In the genomic region with DNA sequence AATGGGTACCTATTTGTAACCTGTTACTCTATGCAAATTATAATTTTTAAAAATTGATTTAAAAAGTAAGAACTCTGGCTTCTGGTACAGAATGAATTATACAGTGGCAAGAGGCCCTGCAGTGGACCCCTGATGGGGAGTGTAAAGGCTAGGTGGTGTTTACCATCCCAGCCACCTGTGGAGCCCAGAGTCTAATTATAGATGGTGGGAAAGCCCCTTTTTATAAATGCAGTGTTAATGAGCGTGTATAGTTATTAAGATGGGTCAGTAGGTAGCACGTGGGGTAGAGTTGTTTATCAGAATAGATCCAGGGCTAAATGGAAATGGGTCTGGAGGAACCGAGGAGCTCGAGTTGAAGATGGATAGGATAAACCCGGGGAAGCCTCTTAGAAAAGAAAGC, we compare ENCODE assay signal across 30 cellular contexts.
DNase-seq lines count a peak whose midpoint lies in the region; ATAC-seq and TF ChIP-seq lines count a peak whose summit lies in the region.
"Had no signal": no experiment of that assay in that cellular context is flagged by ENCODE, and none has a peak within 500 bp of the region (broad histone marks: within the 10 kb centered on the region; RNA-seq: fewer than 3 reads in every experiment).

No MANE protein-coding gene starts in this region.

- no peak overlapping the region for H2AFZ ChIP-seq in OCI-LY1 (ENCODE audit: low read length)

- peaks cover 20% of the 10 kb centered on the region for H3K27me3 Mint-ChIP-seq in memory B cell

- no peaks in the 10 kb centered on the region for H4K20me1 ChIP-seq in OCI-LY1 (ENCODE audit: insufficient read depth, low read length)

- no peaks in the 10 kb centered on the region for H3K9me3 ChIP-seq in OCI-LY1 (ENCODE audit: low read length)
- H3K9me3 ChIP-seq: adrenal gland, left lung, Peyer's patch, right atrium auricular region, transverse colon had no signal

- no peaks in the 10 kb centered on the region for H3K27me3 ChIP-seq in OCI-LY1 (ENCODE audit: insufficient read depth, low read length)
- H3K27me3 ChIP-seq: Peyer's patch, right atrium auricular region, transverse colon had no signal

- peak overlapping the region; percentile 18 for H3K4me2 ChIP-seq in OCI-LY1 (ENCODE audit: low read length)

- peak overlapping the region; percentile 1 for H3K4me3 ChIP-seq in OCI-LY1 (ENCODE audit: low read depth, low read length, poor library complexity, severe bottlenecking)
- H3K4me3 ChIP-seq: adrenal gland, left lung, Peyer's patch, right atrium auricular region, transverse colon had no signal

- no peaks in the 10 kb centered on the region for H3K9me3 Mint-ChIP-seq in memory B cell
- H3K9me3 Mint-ChIP-seq: activated CD8-positive, alpha-beta T cell treated with anti-CD3 and anti-CD28 coated beads for 36 hours; activated naive CD4-positive, alpha-beta T cell treated with anti-CD3 and anti-CD28 coated beads, Interleukin-2, amount 10 ng/mL, durations not matched to agents 7 days and 5 days; activated T-helper 17 cell treated with anti-CD3 and anti-CD28 coated beads, Interleukin-2, amount 50 U/mL, for 72 hours; stimulated activated naive CD8-positive, alpha-beta T cell treated with anti-CD3 and anti-CD28 coated beads, Interleukin-15, amount 100 ng/mL, for 72 hours; T-helper 2 cell treated with Interferon-gamma antibody and Interleukin-4, amounts not matched to agents 5 μg/mL and 100 μg/mL, for 36 hours had no signal

- peaks cover 99% of the 10 kb centered on the region for H3K4me1 ChIP-seq in OCI-LY1 (ENCODE audit: insufficient read depth, low read length, severe bottlenecking)

- H3K4me3 Mint-ChIP-seq in memory B cell = no peak overlapping the region
- H3K4me3 Mint-ChIP-seq: activated CD8-positive, alpha-beta T cell treated with anti-CD3 and anti-CD28 coated beads for 36 hours; activated naive CD4-positive, alpha-beta T cell treated with anti-CD3 and anti-CD28 coated beads, Interleukin-2, amount 10 ng/mL, durations not matched to agents 7 days and 5 days; activated T-helper 17 cell treated with anti-CD3 and anti-CD28 coated beads, Interleukin-2, amount 50 U/mL, for 72 hours; CD4-positive, CD25-positive, alpha-beta regulatory T cell; stimulated activated naive CD8-positive, alpha-beta T cell treated with anti-CD3 and anti-CD28 coated beads, Interleukin-15, amount 100 ng/mL, for 72 hours; T-helper 2 cell treated with Interferon-gamma antibody and Interleukin-4, amounts not matched to agents 5 μg/mL and 100 μg/mL, for 36 hours had no signal

- no peaks in the 10 kb centered on the region for H3K9me2 ChIP-seq in OCI-LY1 (ENCODE audit: low read depth, low read length)

- peak overlapping the region; percentile 14 for H3K27ac Mint-ChIP-seq in memory B cell
- H3K27ac Mint-ChIP-seq: activated CD8-positive, alpha-beta T cell treated with anti-CD3 and anti-CD28 coated beads for 36 hours; activated naive CD4-positive, alpha-beta T cell treated with anti-CD3 and anti-CD28 coated beads, Interleukin-2, amount 10 ng/mL, durations not matched to agents 7 days and 5 days; activated T-helper 17 cell treated with anti-CD3 and anti-CD28 coated beads, Interleukin-2, amount 50 U/mL, for 72 hours; T-helper 2 cell treated with Interferon-gamma antibody and Interleukin-4, amounts not matched to agents 5 μg/mL and 100 μg/mL, for 36 hours had no signal

- H3K27ac ChIP-seq in OCI-LY1 (ENCODE audit: low read depth, low read length, poor library complexity, severe bottlenecking) = peak overlapping the region; percentile 96
- H3K27ac ChIP-seq: adrenal gland, left lung, Peyer's patch, right atrium auricular region had no signal

- no peaks in the 10 kb centered on the region for H3K36me3 ChIP-seq in OCI-LY1 (ENCODE audit: insufficient read depth, low read length)
- H3K36me3 ChIP-seq: adrenal gland, left lung, Peyer's patch, right atrium auricular region, transverse colon had no signal

- no peaks in the 10 kb centered on the region; the same call in 1 of the 2 replicates for H3F3A ChIP-seq in OCI-LY1 (ENCODE audit: insufficient read depth, low read length)

- DNase-seq in NCI-H748 (lab: John Stamatoyannopoulos, UW; ENCODE audit: unreplicated experiment) (peak; percentile 18), NCI-H748 treated with DMSO at 0.1 percent for 48 hours (lab: John Stamatoyannopoulos, UW) (no peak), memory B cell (ENCODE audit: low spot score in 2 of 2) (peak in 1 of 2 donors; percentile 10), C1 segment of cervical spinal cord (lab: John Stamatoyannopoulos, UW) (no peak), NCI-H2107 treated with DMSO at 0.1 percent for 48 hours (lab: John Stamatoyannopoulos, UW; ENCODE audit: unreplicated experiment) (no peak), DMS79 treated with DMSO at 0.1 percent for 48 hours (lab: John Stamatoyannopoulos, UW) (no peak), inferior parietal cortex (ENCODE audit: extremely low spot score) (no peak)
- DNase-seq: 8988T; activated CD8-positive, alpha-beta memory T cell treated with anti-CD3 and anti-CD28 coated beads, Interleukin-2, amount 50 U/mL, for 48 hours; activated CD8-positive, alpha-beta T cell treated with anti-CD3 and anti-CD28 coated beads for 36 hours; activated naive CD4-positive, alpha-beta T cell treated with anti-CD3 and anti-CD28 coated beads, Interleukin-2, amount 10 ng/mL, durations not matched to agents 7 days and 5 days; adrenal gland; CD4-positive, CD25-positive, alpha-beta regulatory T cell; central memory CD4-positive, alpha-beta T cell; cortex of kidney; effector memory CD4-positive, alpha-beta T cell; GOT3; left lung; mesendoderm; NCI-H1105; NCI-H510A; Peyer's patch; SHP77 treated with DMSO at 0.1 percent for 48 hours; stimulated activated CD4-positive, alpha-beta T cell treated with anti-CD3 and anti-CD28 coated beads, Interleukin-2, amount 100 ng/mL, for 24 hours; stimulated activated naive CD8-positive, alpha-beta T cell treated with anti-CD3 and anti-CD28 coated beads, Interleukin-15, amount 100 ng/mL, for 72 hours; transverse colon had no signal

- ATAC-seq in memory B cell (ENCODE audit: low read depth) = peak; percentile 92
- ATAC-seq: activated CD8-positive, alpha-beta T cell treated with anti-CD3 and anti-CD28 coated beads for 36 hours; activated T-helper 17 cell treated with anti-CD3 and anti-CD28 coated beads, Interleukin-2, amount 50 U/mL, for 72 hours; left lung; stimulated activated naive CD8-positive, alpha-beta T cell treated with anti-CD3 and anti-CD28 coated beads, Interleukin-15, amount 100 ng/mL, for 72 hours had no signal

- no peak for TF ChIP-seq CTCF in OCI-LY1 (IDR thresholded peaks at IDR 0.05; ENCODE audit: low read length)

- no peaks in the 10 kb centered on the region for H3K79me2 ChIP-seq in OCI-LY1 (ENCODE audit: insufficient read depth, low read length)

- H3K4me1 Mint-ChIP-seq in memory B cell = peaks cover 16% of the 10 kb centered on the region
- H3K4me1 Mint-ChIP-seq: activated naive CD4-positive, alpha-beta T cell treated with anti-CD3 and anti-CD28 coated beads, Interleukin-2, amount 10 ng/mL, durations not matched to agents 7 days and 5 days; activated T-helper 17 cell treated with anti-CD3 and anti-CD28 coated beads, Interleukin-2, amount 50 U/mL, for 72 hours had no signal

- no peaks in the 10 kb centered on the region for H3K36me3 Mint-ChIP-seq in memory B cell
- H3K36me3 Mint-ChIP-seq: activated naive CD4-positive, alpha-beta T cell treated with anti-CD3 and anti-CD28 coated beads, Interleukin-2, amount 10 ng/mL, durations not matched to agents 7 days and 5 days; CD4-positive, CD25-positive, alpha-beta regulatory T cell had no signal

- H3K9ac ChIP-seq in OCI-LY1 (ENCODE audit: low read length) = peak overlapping the region; percentile 65
